ENCODE assay signal across 1 cellular context in genomic region chr4:7042697-7043464, GRCh38.
TF ChIP-seq lines count a peak whose summit lies in the region.

A gene with protein sequence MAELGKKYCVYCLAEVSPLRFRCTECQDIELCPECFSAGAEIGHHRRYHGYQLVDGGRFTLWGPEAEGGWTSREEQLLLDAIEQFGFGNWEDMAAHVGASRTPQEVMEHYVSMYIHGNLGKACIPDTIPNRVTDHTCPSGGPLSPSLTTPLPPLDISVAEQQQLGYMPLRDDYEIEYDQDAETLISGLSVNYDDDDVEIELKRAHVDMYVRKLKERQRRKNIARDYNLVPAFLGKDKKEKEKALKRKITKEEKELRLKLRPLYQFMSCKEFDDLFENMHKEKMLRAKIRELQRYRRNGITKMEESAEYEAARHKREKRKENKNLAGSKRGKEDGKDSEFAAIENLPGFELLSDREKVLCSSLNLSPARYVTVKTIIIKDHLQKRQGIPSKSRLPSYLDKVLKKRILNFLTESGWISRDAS (plus strand): TSS chr4:7043372. CDS start chr4:7043580, 208 bp downstream.

TF ChIP-seq in K562, 482 proteins besides CTCF, POLR2A, EP300 and RAD21 (continued from another document):
- TF ChIP-seq PHF20 (IDR thresholded peaks at IDR 0.05; ENCODE audit: partially characterized antibody) = no peak
